Comparison of ENCODE assay signal across 23 cellular contexts in genomic region chr2:239052720-239053665, GRCh38.
"Had no signal": no experiment of that assay in that cellular context is flagged by ENCODE, and none has a peak within 500 bp of the region (broad histone marks: within the 10 kb centered on the region; RNA-seq: fewer than 3 reads in every experiment).

No MANE protein-coding gene starts in this region.

- H3K4me1 ChIP-seq: prostate gland, tibial nerve had no signal

- H3K4me3 ChIP-seq: hepatocyte, left lung, prostate gland, tibial nerve had no signal

- DNase-seq: activated CD4-positive, alpha-beta T cell treated with anti-CD3 and anti-CD28 coated beads for 1 hour; activated CD4-positive, alpha-beta T cell treated with anti-CD3 and anti-CD28 coated beads, Interleukin-2, amount 50 U/mL, for 1 hour; activated CD8-positive, alpha-beta memory T cell treated with anti-CD3 and anti-CD28 coated beads for 24 hours; activated CD8-positive, alpha-beta memory T cell treated with anti-CD3 and anti-CD28 coated beads, Interleukin-2, amount 50 U/mL, for 48 hours; activated naive CD4-positive, alpha-beta T cell; activated naive CD8-positive, alpha-beta T cell treated with anti-CD3 and anti-CD28 coated beads, Interleukin-2, amount 50 U/mL, for 24 hours; activated T-cell treated with anti-CD3 and anti-CD28 coated beads, Interleukin-2, amount 50 U/mL, for 4 hours; anterior cingulate cortex; effector memory CD4-positive, alpha-beta T cell; glutamatergic neuron; immature natural killer cell; natural killer cell; stimulated activated CD4-positive, alpha-beta T cell treated with anti-CD3 and anti-CD28 coated beads, Interleukin-1b, Interleukin-23, amount 100 ng/mL, for 48 hours; stimulated activated naive CD8-positive, alpha-beta T cell treated with anti-CD3 and anti-CD28 coated beads, Interleukin-15, amount 100 ng/mL, for 72 hours; T-cell had no signal

- H3K9me3 ChIP-seq: left lung, prostate gland had no signal

- H3K4me1 Mint-ChIP-seq: activated naive CD8-positive, alpha-beta T cell treated with anti-CD3 and anti-CD28 coated beads, Interleukin-2, amount 50 U/mL, for 24 hours; brain; stimulated activated naive CD8-positive, alpha-beta T cell treated with anti-CD3 and anti-CD28 coated beads, Interleukin-15, amount 100 ng/mL, for 72 hours; T-cell had no signal

- H3K36me3 Mint-ChIP-seq: natural killer cell had no signal

- H3K4me3 Mint-ChIP-seq: activated naive CD8-positive, alpha-beta T cell treated with anti-CD3 and anti-CD28 coated beads, Interleukin-2, amount 50 U/mL, for 24 hours; activated T-cell treated with anti-CD3 and anti-CD28 coated beads, Interleukin-2, amount 50 U/mL, for 4 hours; brain; immature natural killer cell; natural killer cell; stimulated activated naive CD8-positive, alpha-beta T cell treated with anti-CD3 and anti-CD28 coated beads, Interleukin-15, amount 100 ng/mL, for 72 hours; T-cell; T-helper 2 cell treated with Interferon-gamma antibody and Interleukin-4, amounts not matched to agents 5 μg/mL and 100 μg/mL, for 36 hours had no signal

- H3K27ac ChIP-seq: hepatocyte, left lung, prostate gland, tibial nerve had no signal

- ATAC-seq: activated naive CD8-positive, alpha-beta T cell treated with anti-CD3 and anti-CD28 coated beads, Interleukin-2, amount 50 U/mL, for 24 hours; activated T-cell treated with anti-CD3 and anti-CD28 coated beads, Interleukin-2, amount 50 U/mL, for 4 hours; esophagus mucosa; left lung; natural killer cell; stimulated activated naive CD8-positive, alpha-beta T cell treated with anti-CD3 and anti-CD28 coated beads, Interleukin-15, amount 100 ng/mL, for 72 hours; T-cell had no signal

- H3K27me3 ChIP-seq: hepatocyte, left lung, tibial nerve had no signal

- H3K27me3 Mint-ChIP-seq: activated naive CD8-positive, alpha-beta T cell treated with anti-CD3 and anti-CD28 coated beads, Interleukin-2, amount 50 U/mL, for 24 hours; brain; stimulated activated naive CD8-positive, alpha-beta T cell treated with anti-CD3 and anti-CD28 coated beads, Interleukin-15, amount 100 ng/mL, for 72 hours; T-cell had no signal

- H3K27ac Mint-ChIP-seq: activated naive CD8-positive, alpha-beta T cell treated with anti-CD3 and anti-CD28 coated beads, Interleukin-2, amount 50 U/mL, for 24 hours; activated T-helper 2 cell treated with anti-CD3 and anti-CD28 coated beads, Interferon-gamma antibody, Interleukin-2, Interleukin-4, amounts not matched to agents 10 μg/mL and 5 μg/mL and 100 μg/mL, durations not matched to agents 14 hours and 24 hours and 36 hours; immature natural killer cell; T-cell; T-helper 2 cell treated with Interferon-gamma antibody and Interleukin-4, amounts not matched to agents 5 μg/mL and 100 μg/mL, for 36 hours had no signal

- H3K9me3 Mint-ChIP-seq: activated naive CD8-positive, alpha-beta T cell treated with anti-CD3 and anti-CD28 coated beads, Interleukin-2, amount 50 U/mL, for 24 hours; activated T-cell treated with anti-CD3 and anti-CD28 coated beads, Interleukin-2, amount 50 U/mL, for 4 hours; activated T-helper 2 cell treated with anti-CD3 and anti-CD28 coated beads, Interferon-gamma antibody, Interleukin-2, Interleukin-4, amounts not matched to agents 10 μg/mL and 5 μg/mL and 100 μg/mL, durations not matched to agents 14 hours and 24 hours and 36 hours; brain; immature natural killer cell; natural killer cell; stimulated activated naive CD8-positive, alpha-beta T cell treated with anti-CD3 and anti-CD28 coated beads, Interleukin-15, amount 100 ng/mL, for 72 hours; T-cell; T-helper 2 cell treated with Interferon-gamma antibody and Interleukin-4, amounts not matched to agents 5 μg/mL and 100 μg/mL, for 36 hours had no signal
